In the genomic region with DNA sequence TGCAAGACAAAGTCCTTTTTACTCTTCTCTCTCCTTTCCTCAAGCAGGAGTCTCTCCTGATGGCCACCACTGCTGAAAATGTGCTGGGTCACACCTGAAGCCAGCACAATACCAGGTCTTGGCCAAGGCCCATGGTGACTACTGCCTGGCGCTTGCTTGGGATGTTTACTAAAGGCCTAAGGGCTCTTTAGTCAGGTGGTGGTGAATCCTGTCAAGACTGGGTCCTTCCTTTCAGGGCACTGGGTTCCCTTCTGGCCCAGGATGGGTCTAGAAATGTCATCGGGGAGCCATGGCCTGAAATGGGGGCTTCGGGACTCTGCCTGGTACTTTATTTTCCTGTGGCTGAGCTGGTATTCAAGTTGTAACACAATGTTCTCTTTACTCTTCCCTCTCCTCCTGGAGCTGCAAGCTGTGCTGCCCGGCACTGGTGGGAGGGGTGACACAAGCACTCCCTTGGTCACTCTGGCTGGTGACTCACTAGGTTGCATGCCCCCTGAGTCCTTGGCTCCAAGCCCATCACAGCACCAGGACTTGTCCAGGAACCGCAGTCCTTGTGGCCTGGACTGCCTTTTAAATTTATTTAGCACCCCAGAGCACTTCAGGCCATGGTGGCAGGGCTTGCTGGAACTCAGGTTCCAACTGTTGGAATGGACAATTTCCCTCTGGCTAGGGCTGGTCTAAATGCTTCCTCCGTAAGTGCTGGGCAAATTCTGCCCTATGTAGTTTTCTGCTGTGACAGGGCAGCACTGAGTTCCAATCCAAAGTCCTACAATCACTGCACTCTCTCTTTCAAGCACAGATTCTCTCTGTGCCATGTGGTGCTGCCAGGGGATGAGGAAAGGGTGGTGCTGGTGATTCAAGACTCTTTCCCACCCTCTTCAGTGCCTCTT, we compare ENCODE assay signal across 11 cellular contexts. TPM values are rescaled to one million over a fixed set of nuclear protein-coding genes. Genes with fewer than 3 reads are reported as not detected.
DNase-seq lines count a peak whose midpoint lies in the region; ATAC-seq and TF ChIP-seq lines count a peak whose summit lies in the region.
"Had no signal": no experiment of that assay in that cellular context is flagged by ENCODE, and none has a peak within 500 bp of the region (broad histone marks: within the 10 kb centered on the region; RNA-seq: fewer than 3 reads in every experiment).

No MANE protein-coding gene starts in this region.

- no peaks in the 10 kb centered on the region for H3K9me3 ChIP-seq in AG04450 (ENCODE audit: control insufficient read depth, insufficient read depth, low read length)

- DNase-seq in AG04450 (ENCODE audit: low read depth, low spot score), result no peak
- peak; percentile 55 for DNase-seq in NCI-H2029 treated with DMSO at 0.1 percent for 48 hours (lab: John Stamatoyannopoulos, UW)
- peak; percentile 72 for DNase-seq in choroid plexus epithelial cell (ENCODE audit: low read depth)
- DNase-seq in mucosa of gallbladder (ENCODE audit: low spot score), result peak; percentile 28
- DNase-seq in NCI-H146 (lab: John Stamatoyannopoulos, UW), result no peak
- no peak for DNase-seq in middle frontal gyrus (ENCODE audit: extremely low spot score, low spot score)
- DNase-seq: AML-193 had no signal

- no peak for ATAC-seq in activated CD4-positive, CD25-positive, alpha-beta regulatory T cell treated with anti-CD3 and anti-CD28 coated beads, Interleukin-2, amount 50 U/mL, for 24 hours
- no peak for ATAC-seq in GM21723 (IDR thresholded peaks at IDR 0.05; ENCODE audit: unreplicated experiment)

- H3K27ac ChIP-seq in AG04450 (ENCODE audit: low read depth, low read length), result peak overlapping the region; percentile 39
- H3K27ac ChIP-seq: neural progenitor cell had no signal

- TF ChIP-seq CTCF in AG04450 (IDR thresholded peaks at IDR 0.05; ENCODE audit: low read depth, low read length), result no peak
- TF ChIP-seq CTCF in choroid plexus epithelial cell (conservative IDR thresholded peaks at IDR 0.05; ENCODE audit: low read depth, low read length), result no peak

- CTCF ChIA-PET in AG04450 (lab: Charles Lee), result no interaction called here

- H3K4me3 ChIP-seq in AG04450 (ENCODE audit: low read depth, low read length) (no peak overlapping the region), choroid plexus epithelial cell (ENCODE audit: low read depth, low read length) (no peak overlapping the region)
- H3K4me3 ChIP-seq: neural progenitor cell had no signal

- POLR2A ChIA-PET in AG04450 (lab: Yijun Ruan, JAX), result no interaction called here

- H3K27me3 ChIP-seq in AG04450 (ENCODE audit: control insufficient read depth, insufficient read depth, low read length), result no peaks in the 10 kb centered on the region
- H3K27me3 ChIP-seq: neural progenitor cell had no signal

RNA-seq across cellular contexts. Expression of a gene that starts 11.3 kb away (rescaled TPM):
- polyA plus RNA-seq in AG04450 (2011; rRNA removed), result 0.09 and 0.24 TPM in 2 replicates
- not detected in 2 replicates for polyA minus RNA-seq in AG04450 (2011; rRNA and poly(A)+ RNA removed)
- total RNA-seq in mucosa of gallbladder, result not detected
- total RNA-seq: T-helper 1 cell treated with Interleukin-12 subunit alpha and Interleukin-12 subunit beta and Interleukin-4 antibody, amounts not matched to agents 30 ng/mL and 1 ng/mL, for 36 hours had no signal

RNA-seq across cellular contexts. Expression of a gene that starts 52.1 kb away (rescaled TPM):
- polyA plus RNA-seq in AG04450 (2011; rRNA removed), result 0.36 and 0.46 TPM in 2 replicates
- 0.74 and 0.92 TPM in 2 replicates for polyA minus RNA-seq in AG04450 (2011; rRNA and poly(A)+ RNA removed)
- total RNA-seq in mucosa of gallbladder, result 0.26 TPM

Comparison
In these comparisons a context has a peak if more than half of its experiments do, and no peak if none do; other contexts are left out.
1. DNase-seq: peak in NCI-H2029 treated with DMSO at 0.1 percent for 48 hours (single experiment), choroid plexus epithelial cell (single experiment) and mucosa of gallbladder (single experiment); none in AG04450 (single experiment), NCI-H146 (single experiment) and middle frontal gyrus (single experiment).